ENCODE assay signal across 1 cellular context in genomic region chr7:45892407-45893035, GRCh38.
TF ChIP-seq lines count a peak whose summit lies in the region.

No MANE protein-coding gene starts in this region.

TF ChIP-seq in HepG2, 621 proteins besides CTCF, POLR2A, EP300 and RAD21 (continued from another document and continues in another):
- TF ChIP-seq REST (IDR thresholded peaks at IDR 0.05; ENCODE audit: borderline replicate concordance in 1 of 2, low read depth in 1 of 2, low read length in 2 of 2) (no peak), ZBTB7A (CRISPR knock-in tag; IDR thresholded peaks at IDR 0.05) (no peak), ZMYM4 (CRISPR knock-in tag; IDR thresholded peaks at IDR 0.05) (no peak), ZNF709 (CRISPR knock-in tag; IDR thresholded peaks at IDR 0.05) (peak; percentile 71; the same call in 1 of the 2 replicates), SIX1 (CRISPR knock-in tag; IDR thresholded peaks at IDR 0.05; ENCODE audit: borderline replicate concordance) (no peak), FOXP4 (CRISPR knock-in tag; IDR thresholded peaks at IDR 0.05) (peak; percentile 59), ZNF550 (CRISPR knock-in tag; IDR thresholded peaks at IDR 0.05; ENCODE audit: borderline replicate concordance) (0 out of 2 replicates have a peak, but pooled peaks have one; percentile 74), MBD4 (IDR thresholded peaks at IDR 0.05; ENCODE audit: borderline replicate concordance, low read length) (no peak), HDAC2 (CRISPR knock-in tag; IDR thresholded peaks at IDR 0.05) (peak; percentile 39), ATF1 (CRISPR knock-in tag; IDR thresholded peaks at IDR 0.05) (no peak), KLF15 (CRISPR knock-in tag; IDR thresholded peaks at IDR 0.05; ENCODE audit: borderline replicate concordance) (no peak), CBX1 (IDR thresholded peaks at IDR 0.05; ENCODE audit: low read depth) (peak; percentile 18), KDM5B (CRISPR knock-in tag; IDR thresholded peaks at IDR 0.05; ENCODE audit: borderline replicate concordance) (peak; percentile 47), MAF1 (CRISPR knock-in tag; IDR thresholded peaks at IDR 0.05; ENCODE audit: borderline replicate concordance) (no peak), NFYC (CRISPR knock-in tag; IDR thresholded peaks at IDR 0.05) (no peak), AGO1 (IDR thresholded peaks at IDR 0.05; ENCODE audit: low read depth, low read length, poor library complexity, severe bottlenecking) (no peak), ZBTB26 (CRISPR knock-in tag; IDR thresholded peaks at IDR 0.05; ENCODE audit: borderline replicate concordance) (no peak; the same call in 1 of the 2 replicates), NFIB (CRISPR knock-in tag; IDR thresholded peaks at IDR 0.05; ENCODE audit: borderline replicate concordance) (no peak), ZNF496 (CRISPR knock-in tag; IDR thresholded peaks at IDR 0.05; ENCODE audit: insufficient replicate concordance) (no peak), ONECUT2 (CRISPR knock-in tag; IDR thresholded peaks at IDR 0.05) (no peak), PLRG1 (conservative IDR thresholded peaks at IDR 0.05) (no peak), MEF2D (CRISPR knock-in tag; IDR thresholded peaks at IDR 0.05) (no peak), RBAK (CRISPR knock-in tag; IDR thresholded peaks at IDR 0.05) (no peak), KLF11 (CRISPR knock-in tag; IDR thresholded peaks at IDR 0.05) (no peak), ZNF138 (CRISPR knock-in tag; IDR thresholded peaks at IDR 0.05; ENCODE audit: low read depth) (no peak), SAFB2 (CRISPR knock-in tag; IDR thresholded peaks at IDR 0.05; ENCODE audit: borderline replicate concordance, low read depth) (no peak), NCOR1 (IDR thresholded peaks at IDR 0.05; ENCODE audit: borderline replicate concordance, low read length) (no peak), ZNF460 (CRISPR knock-in tag; IDR thresholded peaks at IDR 0.05; ENCODE audit: borderline replicate concordance) (no peak), ATF7-NPFF (CRISPR knock-in tag; IDR thresholded peaks at IDR 0.05; ENCODE audit: low read depth) (peak; percentile 77; the same call in 1 of the 2 replicates), ZNF34 (CRISPR knock-in tag; IDR thresholded peaks at IDR 0.05; ENCODE audit: borderline replicate concordance) (no peak; the same call in 1 of the 2 replicates), ZNF468 (CRISPR knock-in tag; IDR thresholded peaks at IDR 0.05) (peak; percentile 61; the same call in 1 of the 2 replicates), ARHGAP35 (CRISPR knock-in tag; IDR thresholded peaks at IDR 0.05; ENCODE audit: borderline replicate concordance) (no peak), ZNF614 (CRISPR knock-in tag; IDR thresholded peaks at IDR 0.05; ENCODE audit: borderline replicate concordance) (peak; percentile 41; the same call in 1 of the 2 replicates), HDAC1 (CRISPR knock-in tag; IDR thresholded peaks at IDR 0.05) (peak; percentile 64; the same call in 1 of the 2 replicates), ZNF691 (CRISPR knock-in tag; IDR thresholded peaks at IDR 0.05; ENCODE audit: borderline replicate concordance, low read depth) (peak; percentile 93), ZNF207 (IDR thresholded peaks at IDR 0.05; ENCODE audit: borderline replicate concordance) (no peak), RERE (CRISPR knock-in tag; IDR thresholded peaks at IDR 0.05; ENCODE audit: low read depth) (no peak), ZNF546 (CRISPR knock-in tag; conservative IDR thresholded peaks at IDR 0.05) (no peak), KLF9 (CRISPR knock-in tag; IDR thresholded peaks at IDR 0.05; ENCODE audit: low read depth) (no peak), ZNF761 (CRISPR knock-in tag; conservative IDR thresholded peaks at IDR 0.05) (0 out of 2 replicates have a peak, but pooled peaks have one; percentile 4), SOX5 (CRISPR knock-in tag; IDR thresholded peaks at IDR 0.05; ENCODE audit: borderline replicate concordance) (no peak), ZNF652 (CRISPR knock-in tag; IDR thresholded peaks at IDR 0.05; ENCODE audit: borderline replicate concordance, low read depth) (no peak; the same call in 1 of the 2 replicates), ETV6 (CRISPR knock-in tag; conservative IDR thresholded peaks at IDR 0.05) (no peak), CSRNP2 (CRISPR knock-in tag; conservative IDR thresholded peaks at IDR 0.05; ENCODE audit: low read depth) (no peak; the same call in 1 of the 2 replicates), ZNF136 (CRISPR knock-in tag; IDR thresholded peaks at IDR 0.05; ENCODE audit: low read depth) (no peak), BCLAF1 (IDR thresholded peaks at IDR 0.05) (no peak)
